Comparison of ENCODE assay signal across 12 cellular contexts in the genomic region with DNA sequence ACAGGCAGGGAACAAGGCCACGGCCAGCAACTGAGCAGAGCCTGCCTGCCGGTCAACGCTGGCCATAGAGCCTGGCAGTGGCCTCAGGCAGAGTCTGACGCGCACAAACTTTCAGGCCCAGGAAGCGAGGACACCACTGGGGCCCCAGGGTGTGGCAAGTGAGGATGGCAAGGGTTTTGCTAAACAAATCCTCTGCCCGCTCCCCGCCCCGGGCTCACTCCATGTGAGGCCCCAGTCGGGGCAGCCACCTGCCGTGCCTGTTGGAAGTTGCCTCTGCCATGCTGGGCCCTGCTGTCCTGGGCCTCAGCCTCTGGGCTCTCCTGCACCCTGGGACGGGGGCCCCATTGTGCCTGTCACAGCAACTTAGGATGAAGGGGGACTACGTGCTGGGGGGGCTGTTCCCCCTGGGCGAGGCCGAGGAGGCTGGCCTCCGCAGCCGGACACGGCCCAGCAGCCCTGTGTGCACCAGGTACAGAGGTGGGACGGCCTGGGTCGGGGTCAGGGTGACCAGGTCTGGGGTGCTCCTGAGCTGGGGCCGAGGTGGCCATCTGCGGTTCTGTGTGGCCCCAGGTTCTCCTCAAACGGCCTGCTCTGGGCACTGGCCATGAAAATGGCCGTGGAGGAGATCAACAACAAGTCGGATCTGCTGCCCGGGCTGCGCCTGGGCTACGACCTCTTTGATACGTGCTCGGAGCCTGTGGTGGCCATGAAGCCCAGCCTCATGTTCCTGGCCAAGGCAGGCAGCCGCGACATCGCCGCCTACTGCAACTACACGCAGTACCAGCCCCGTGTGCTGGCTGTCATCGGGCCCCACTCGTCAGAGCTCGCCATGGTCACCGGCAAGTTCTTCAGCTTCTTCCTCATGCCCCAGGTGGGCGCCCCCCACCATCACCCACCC. TPM values are rescaled to one million over a fixed set of nuclear protein-coding genes. Genes with fewer than 3 reads are reported as not detected.
DNase-seq lines count a peak whose midpoint lies in the region; ATAC-seq and TF ChIP-seq lines count a peak whose summit lies in the region.
"Had no signal": no experiment of that assay in that cellular context is flagged by ENCODE, and none has a peak within 500 bp of the region (broad histone marks: within the 10 kb centered on the region; RNA-seq: fewer than 3 reads in every experiment).

TSS of gene TAS1R3 (plus strand) at position 213 of the 898 bp plus-strand sequence. CDS start at position 279, 66 bp downstream.

- TF ChIP-seq CTCF in left ventricle myocardium inferior (IDR thresholded peaks at IDR 0.05; ENCODE audit: borderline replicate concordance), result no peak
- TF ChIP-seq CTCF in left lung (IDR thresholded peaks at IDR 0.05), result no peak

- peak within 1 kb of the TSS; percentile 6 for H3K27ac ChIP-seq in left ventricle myocardium inferior (replicated peaks)
- no peak within 1 kb of the TSS for H3K27ac ChIP-seq in left lung
- H3K27ac ChIP-seq: heart left ventricle, upper lobe of right lung, VCaP had no signal

- ATAC-seq in left lung (peak; percentile 4), GM19324 (IDR thresholded peaks at IDR 0.05; ENCODE audit: low FRiP score, unreplicated experiment) (no peak)
- ATAC-seq: upper lobe of right lung had no signal

- peaks cover 34% of the 10 kb centered on the region for H3K36me3 ChIP-seq in left ventricle myocardium inferior
- peaks cover 0 to 39% of the 10 kb centered on the region in 2 donors for H3K36me3 ChIP-seq in left lung

- H3K4me3 ChIP-seq in left ventricle myocardium inferior (no peak within 1 kb of the TSS), left lung (no peak within 1 kb of the TSS)
- H3K4me3 ChIP-seq: heart left ventricle, upper lobe of right lung had no signal

- no peaks in the 10 kb centered on the region for H3K9me3 ChIP-seq in left ventricle myocardium inferior (replicated peaks)
- no peaks in the 10 kb centered on the region for H3K9me3 ChIP-seq in left lung
- H3K9me3 ChIP-seq: heart left ventricle, upper lobe of right lung had no signal

- H3K27me3 ChIP-seq in left ventricle myocardium inferior (ENCODE audit: low read depth) (no peaks in the 10 kb centered on the region), left lung (no peaks in the 10 kb centered on the region)
- H3K27me3 ChIP-seq: heart left ventricle, upper lobe of right lung had no signal

- intact Hi-C loops in left ventricle myocardium inferior (cut with micrococcal nuclease) (no loop called here), cardiac septum (cut with DNase I) (no loop called here), left lung (cut with DNase I) (no loop called here)

- DNase-seq in left ventricle myocardium inferior (no peak), cardiac septum (ENCODE audit: low spot score) (no peak), RPMI7951 (ENCODE audit: low read depth) (peak; percentile 82), left lung (no peak), DMS153 treated with DMSO at 0.1 percent for 48 hours (lab: John Stamatoyannopoulos, UW; ENCODE audit: unreplicated experiment) (no peak), MV-4-11 (lab: John Stamatoyannopoulos, UW) (no peak), NCI-H146 treated with DMSO at 0.1 percent for 48 hours (lab: John Stamatoyannopoulos, UW; ENCODE audit: unreplicated experiment) (no peak)
- DNase-seq: heart left ventricle, NCI-H2227 treated with DMSO at 0.1 percent for 48 hours, upper lobe of right lung had no signal

- peaks cover 46% of the 10 kb centered on the region for H3K4me1 ChIP-seq in left ventricle myocardium inferior
- H3K4me1 ChIP-seq in left lung, result peaks cover 1 to 16% of the 10 kb centered on the region in 2 donors

RNA-seq across cellular contexts. Expression of gene TAS1R3, which starts in this region (rescaled TPM):
- total RNA-seq in left ventricle myocardium inferior (0.93 TPM), cardiac septum (0.62 TPM), left lung (under 1 TPM; 0.20 to 0.37 TPM)
- total RNA-seq in RPMI7951 (2014; rRNA removed; shearing (Covaris generic)), result 0.48 and 0.68 TPM in 2 replicates

Comparison
In these comparisons a context has a peak if more than half of its experiments do, and no peak if none do; other contexts are left out.
1. Peak in DNase-seq in RPMI7951; RNA of the gene not detected or under 1 TPM.
2. Peak in ATAC-seq in left lung; RNA of the gene not detected or under 1 TPM.